ENCODE assay signal across 8 cellular contexts in the genomic region with DNA sequence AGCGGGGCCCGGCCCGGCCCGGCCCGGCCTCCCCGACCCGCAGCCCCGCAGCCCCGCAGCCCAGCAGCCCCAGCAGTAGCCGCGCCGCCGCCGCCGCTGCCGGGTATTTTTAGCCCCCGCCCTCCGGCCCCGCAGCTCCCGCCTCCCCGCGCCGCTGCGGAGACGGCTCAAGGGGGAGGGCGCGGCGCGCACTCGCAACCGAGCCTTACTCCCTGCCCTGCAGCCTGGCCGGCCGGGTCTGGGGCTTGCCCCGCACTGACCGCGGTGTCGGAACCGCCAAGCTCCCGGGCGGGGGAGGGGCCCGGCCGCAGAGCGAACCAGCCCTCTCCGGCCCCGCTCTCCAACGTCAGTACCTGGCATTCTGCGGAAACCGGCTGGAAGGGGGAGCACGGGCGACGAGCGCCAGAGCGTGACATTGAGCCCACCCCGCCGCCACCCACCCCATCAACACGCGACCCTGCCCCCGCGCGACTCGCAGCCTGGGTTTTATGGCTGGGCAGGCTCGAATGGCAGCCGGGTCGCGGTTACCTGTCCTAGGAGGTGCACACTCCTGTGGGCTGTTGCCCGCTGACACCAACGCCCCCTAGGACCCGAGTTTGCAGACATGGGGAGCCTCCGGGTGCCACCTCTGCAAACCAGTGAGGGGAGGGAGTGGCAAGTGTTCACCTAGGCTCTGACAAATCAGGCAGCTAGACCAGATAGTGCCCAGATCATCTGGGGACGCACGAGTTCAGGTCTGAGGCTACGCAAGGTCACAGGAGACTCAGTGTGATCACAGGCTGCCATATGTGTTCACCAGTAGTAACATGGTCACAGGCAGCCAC. TPM values are rescaled to one million over a fixed set of nuclear protein-coding genes. Genes with fewer than 3 reads are reported as not detected.
DNase-seq lines count a peak whose midpoint lies in the region; ATAC-seq and TF ChIP-seq lines count a peak whose summit lies in the region.

A gene with protein sequence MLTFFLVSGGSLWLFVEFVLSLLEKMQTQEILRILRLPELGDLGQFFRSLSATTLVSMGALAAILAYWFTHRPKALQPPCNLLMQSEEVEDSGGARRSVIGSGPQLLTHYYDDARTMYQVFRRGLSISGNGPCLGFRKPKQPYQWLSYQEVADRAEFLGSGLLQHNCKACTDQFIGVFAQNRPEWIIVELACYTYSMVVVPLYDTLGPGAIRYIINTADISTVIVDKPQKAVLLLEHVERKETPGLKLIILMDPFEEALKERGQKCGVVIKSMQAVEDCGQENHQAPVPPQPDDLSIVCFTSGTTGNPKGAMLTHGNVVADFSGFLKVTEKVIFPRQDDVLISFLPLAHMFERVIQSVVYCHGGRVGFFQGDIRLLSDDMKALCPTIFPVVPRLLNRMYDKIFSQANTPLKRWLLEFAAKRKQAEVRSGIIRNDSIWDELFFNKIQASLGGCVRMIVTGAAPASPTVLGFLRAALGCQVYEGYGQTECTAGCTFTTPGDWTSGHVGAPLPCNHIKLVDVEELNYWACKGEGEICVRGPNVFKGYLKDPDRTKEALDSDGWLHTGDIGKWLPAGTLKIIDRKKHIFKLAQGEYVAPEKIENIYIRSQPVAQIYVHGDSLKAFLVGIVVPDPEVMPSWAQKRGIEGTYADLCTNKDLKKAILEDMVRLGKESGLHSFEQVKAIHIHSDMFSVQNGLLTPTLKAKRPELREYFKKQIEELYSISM (minus strand): TSS at position 98 of the 824 bp plus-strand sequence. CDS start 105 bp downstream, outside the sequence.

- no peaks in the 10 kb centered on the region for H3K9me3 Mint-ChIP-seq in activated naive CD4-positive, alpha-beta T cell treated with anti-CD3 and anti-CD28 coated beads, Interleukin-2, amount 10 ng/mL, durations not matched to agents 7 days and 5 days

- no peaks in the 10 kb centered on the region for H3K9me3 ChIP-seq in osteoblast (ENCODE audit: low read depth, low read length)

- peak within 1 kb of the TSS; percentile 64 for H3K4me2 ChIP-seq in osteoblast (ENCODE audit: insufficient read depth, low read length)

- intact Hi-C loops in head of caudate nucleus (cut with DNase I), result no loop called here

- H3K36me3 ChIP-seq in osteoblast (ENCODE audit: insufficient read depth, low read length), result no peaks in the 10 kb centered on the region

- H3K4me1 ChIP-seq in osteoblast (ENCODE audit: insufficient read depth, low read length), result no peaks in the 10 kb centered on the region

- no peaks in the 10 kb centered on the region for H3K36me3 Mint-ChIP-seq in activated naive CD4-positive, alpha-beta T cell treated with anti-CD3 and anti-CD28 coated beads, Interleukin-2, amount 10 ng/mL, durations not matched to agents 7 days and 5 days

- H4K20me1 ChIP-seq in osteoblast (ENCODE audit: insufficient read depth, low read length), result peaks cover 7% of the 10 kb centered on the region

- DNase-seq in NCI-H774 (lab: John Stamatoyannopoulos, UW) (peak; percentile 35), head of caudate nucleus (peak in 39 of 42 donors; percentile 44 to 83 (median 67)), osteoblast (ENCODE audit: insufficient read length, low spot score, missing footprints) (peak; percentile 79), NCI-H1092 treated with DMSO at 0.1 percent for 48 hours (lab: John Stamatoyannopoulos, UW) (no peak)
- DNase-seq in activated naive CD4-positive, alpha-beta T cell treated with anti-CD3 and anti-CD28 coated beads, Interleukin-2, amount 10 ng/mL, durations not matched to agents 7 days and 5 days, result peak; percentile 62

- H3K27ac ChIP-seq in C4-2B, result peak within 1 kb of the TSS; percentile 1; the same call in 1 of the 2 replicates
- H3K27ac ChIP-seq in osteoblast (ENCODE audit: low read depth, low read length), result no peak within 1 kb of the TSS

- CTCF ChIA-PET in activated naive CD4-positive, alpha-beta T cell treated with anti-CD3 and anti-CD28 coated beads, Interleukin-2, amount 10 ng/mL, durations not matched to agents 7 days and 5 days (lab: Charles Lee), result interaction anchor here (1.4 to 8.0 kb wide), 4 partner anchors 8 to 421 kb away, joined by 3 to 211 read pairs (median 7); no protein-coding TSS in a partner anchor

- H3K4me3 ChIP-seq in osteoblast (ENCODE audit: insufficient read depth, low read length), result peak within 1 kb of the TSS; percentile 64

- peaks cover 37% of the 10 kb centered on the region for H3K4me1 Mint-ChIP-seq in activated naive CD4-positive, alpha-beta T cell treated with anti-CD3 and anti-CD28 coated beads, Interleukin-2, amount 10 ng/mL, durations not matched to agents 7 days and 5 days

- H2AFZ ChIP-seq in osteoblast (ENCODE audit: low read length), result no peak within 1 kb of the TSS

- peaks cover 89% of the 10 kb centered on the region for H3K27me3 Mint-ChIP-seq in activated naive CD4-positive, alpha-beta T cell treated with anti-CD3 and anti-CD28 coated beads, Interleukin-2, amount 10 ng/mL, durations not matched to agents 7 days and 5 days

- H3K4me3 Mint-ChIP-seq in activated naive CD4-positive, alpha-beta T cell treated with anti-CD3 and anti-CD28 coated beads, Interleukin-2, amount 10 ng/mL, durations not matched to agents 7 days and 5 days, result peak within 1 kb of the TSS; percentile 67

- H3K27me3 ChIP-seq in osteoblast (ENCODE audit: insufficient read depth, low read length), result peaks cover 39% of the 10 kb centered on the region

- no peak within 1 kb of the TSS for H3K27ac Mint-ChIP-seq in activated naive CD4-positive, alpha-beta T cell treated with anti-CD3 and anti-CD28 coated beads, Interleukin-2, amount 10 ng/mL, durations not matched to agents 7 days and 5 days

- no peaks in the 10 kb centered on the region for H3K79me2 ChIP-seq in osteoblast (ENCODE audit: insufficient read depth, low read length)

- TF ChIP-seq CTCF in C4-2B (conservative IDR thresholded peaks at IDR 0.05) (no peak), osteoblast (IDR thresholded peaks at IDR 0.05; ENCODE audit: extremely low read depth, low read depth, low read length) (no peak)

- ATAC-seq in GM19467 (IDR thresholded peaks at IDR 0.05; ENCODE audit: unreplicated experiment), result no peak
- no peak for ATAC-seq in GM21360 (IDR thresholded peaks at IDR 0.05; ENCODE audit: unreplicated experiment)

RNA-seq across cellular contexts. Expression of the gene that starts here (rescaled TPM):
- not detected in 2 replicates for total RNA-seq in osteoblast

Comparison
In these comparisons a context has a peak if more than half of its experiments do, and no peak if none do; other contexts are left out.
1. Peak in DNase-seq, H3K4me3 ChIP-seq and H3K4me2 ChIP-seq in osteoblast; RNA of the gene not detected or under 1 TPM.